Comparison of ENCODE assay signal across 8 cellular contexts in the genomic region with DNA sequence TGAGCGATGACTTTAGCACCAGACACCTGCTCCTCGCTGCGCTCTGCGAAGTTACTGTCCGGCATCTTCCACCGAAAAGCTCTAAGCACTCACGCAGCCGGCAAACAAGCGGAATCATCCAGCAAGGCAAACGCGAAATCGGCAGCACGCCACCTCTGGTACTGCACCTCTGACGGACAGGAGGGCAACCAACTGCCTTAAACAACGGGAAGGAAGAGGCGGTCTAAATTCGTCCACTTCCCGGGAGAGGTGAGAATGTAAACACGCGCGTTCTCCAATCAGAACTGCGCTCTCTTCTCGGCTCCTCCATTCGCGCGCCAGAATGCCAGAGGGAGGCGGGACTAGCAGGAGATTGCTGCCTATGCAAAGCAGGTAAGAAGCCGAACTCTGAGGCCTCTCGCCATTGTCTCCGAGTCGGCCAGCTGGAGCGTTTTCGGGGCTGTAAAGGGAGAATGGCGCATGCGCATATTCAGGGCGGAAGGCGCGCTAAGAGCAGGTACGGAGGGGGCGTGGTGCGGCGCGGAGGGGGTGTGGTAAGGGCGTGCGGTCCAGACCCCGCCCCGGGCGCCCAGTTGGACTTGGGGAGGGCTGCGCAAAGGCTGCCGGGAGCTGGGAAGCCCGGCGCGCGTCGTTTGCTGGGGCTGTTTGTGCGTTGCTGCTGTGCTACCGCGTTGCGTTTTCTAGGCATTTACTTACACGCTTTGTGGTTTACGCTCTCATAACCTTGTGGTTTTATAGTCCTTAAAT. TPM values are rescaled to one million over a fixed set of nuclear protein-coding genes. Genes with fewer than 3 reads are reported as not detected.
DNase-seq lines count a peak whose midpoint lies in the region; ATAC-seq lines count a peak whose summit lies in the region.

A gene with protein sequence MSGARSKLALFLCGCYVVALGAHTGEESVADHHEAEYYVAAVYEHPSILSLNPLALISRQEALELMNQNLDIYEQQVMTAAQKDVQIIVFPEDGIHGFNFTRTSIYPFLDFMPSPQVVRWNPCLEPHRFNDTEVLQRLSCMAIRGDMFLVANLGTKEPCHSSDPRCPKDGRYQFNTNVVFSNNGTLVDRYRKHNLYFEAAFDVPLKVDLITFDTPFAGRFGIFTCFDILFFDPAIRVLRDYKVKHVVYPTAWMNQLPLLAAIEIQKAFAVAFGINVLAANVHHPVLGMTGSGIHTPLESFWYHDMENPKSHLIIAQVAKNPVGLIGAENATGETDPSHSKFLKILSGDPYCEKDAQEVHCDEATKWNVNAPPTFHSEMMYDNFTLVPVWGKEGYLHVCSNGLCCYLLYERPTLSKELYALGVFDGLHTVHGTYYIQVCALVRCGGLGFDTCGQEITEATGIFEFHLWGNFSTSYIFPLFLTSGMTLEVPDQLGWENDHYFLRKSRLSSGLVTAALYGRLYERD (plus strand): TSS at position 347 of the 747 bp plus-strand sequence. CDS start 33,695 bp downstream, outside the sequence.
A gene (minus strand): TSS at position 171 of the 747 bp plus-strand sequence. CDS start 106 bp downstream, at position 65.

- peaks cover 5% of the 10 kb centered on the region for H3K9me3 Mint-ChIP-seq in activated CD4-positive, alpha-beta T cell treated with anti-CD3 and anti-CD28 coated beads, Interleukin-2, amount 10 ng/mL, durations not matched to agents 24 days and 14 days

- H3K4me1 ChIP-seq in ectodermal cell (ENCODE audit: control insufficient read depth, insufficient read depth, low read length) = no peaks in the 10 kb centered on the region

- H3K9me3 ChIP-seq in ectodermal cell (ENCODE audit: control insufficient read depth, low read length) = no peaks in the 10 kb centered on the region

- H3K4me3 Mint-ChIP-seq in activated CD4-positive, alpha-beta T cell treated with anti-CD3 and anti-CD28 coated beads, Interleukin-2, amount 10 ng/mL, durations not matched to agents 24 days and 14 days = peak within 1 kb of the TSS; percentile 98

- intact Hi-C loops in activated CD4-positive, alpha-beta T cell treated with anti-CD3 and anti-CD28 coated beads, Interleukin-2, amount 10 ng/mL, durations not matched to agents 24 days and 14 days (cut with micrococcal nuclease) = loop anchor here (1.0 to 5.0 kb wide), 6 partner anchors 36 to 537 kb away; a partner anchor contains a TSS

- peak within 1 kb of the TSS; percentile 80 for H3K4me3 ChIP-seq in ectodermal cell (ENCODE audit: insufficient read depth, low read depth, low read length)

- H3K27ac ChIP-seq in ectodermal cell (ENCODE audit: insufficient read depth, low read depth, low read length, poor library complexity, severe bottlenecking) = peak within 1 kb of the TSS; percentile 83

- H3K27me3 Mint-ChIP-seq in activated CD4-positive, alpha-beta T cell treated with anti-CD3 and anti-CD28 coated beads, Interleukin-2, amount 10 ng/mL, durations not matched to agents 24 days and 14 days = peaks cover 2% of the 10 kb centered on the region

- H3K4me1 Mint-ChIP-seq in activated CD4-positive, alpha-beta T cell treated with anti-CD3 and anti-CD28 coated beads, Interleukin-2, amount 10 ng/mL, durations not matched to agents 24 days and 14 days = peaks cover 30% of the 10 kb centered on the region

- no peaks in the 10 kb centered on the region for H3K27me3 ChIP-seq in ectodermal cell (ENCODE audit: control insufficient read depth, insufficient read depth, low read length, poor library complexity, severe bottlenecking)

- WGBS in ectodermal cell, 2 experiments = 0% methylated on average over 61 of the region's 61 CpGs

- peak; percentile 78 for ATAC-seq in HG03469 (IDR thresholded peaks at IDR 0.05; ENCODE audit: unreplicated experiment)

- no peaks in the 10 kb centered on the region for H3K36me3 ChIP-seq in ectodermal cell (ENCODE audit: control insufficient read depth, insufficient read depth, low read length)

- DNase-seq in AG08395 (ENCODE audit: low spot score) (peak; percentile 96), GM19240 (ENCODE audit: insufficient read length, low spot score) (peak; percentile 75), medulla oblongata (ENCODE audit: extremely low spot score) (peak; percentile 99), NCI-H748 (lab: John Stamatoyannopoulos, UW; ENCODE audit: unreplicated experiment) (no peak)
- DNase-seq in activated CD4-positive, alpha-beta T cell treated with anti-CD3 and anti-CD28 coated beads, Interleukin-2, amount 10 ng/mL, durations not matched to agents 24 days and 14 days = peak; percentile 99
- peak; percentile 98 for DNase-seq in stimulated activated CD8-positive, alpha-beta memory T cell treated with anti-CD3 and anti-CD28 coated beads, Interleukin-12 subunit alpha, Interleukin-12 subunit beta, amount 100 ng/mL, for 4 hours (ENCODE audit: low read depth)

- peaks cover 32% of the 10 kb centered on the region for H3K36me3 Mint-ChIP-seq in activated CD4-positive, alpha-beta T cell treated with anti-CD3 and anti-CD28 coated beads, Interleukin-2, amount 10 ng/mL, durations not matched to agents 24 days and 14 days (ENCODE audit: low read depth)

- peak within 1 kb of the TSS; percentile 98 for H3K27ac Mint-ChIP-seq in activated CD4-positive, alpha-beta T cell treated with anti-CD3 and anti-CD28 coated beads, Interleukin-2, amount 10 ng/mL, durations not matched to agents 24 days and 14 days

RNA-seq across cellular contexts. Expression of the first gene that starts in this region (rescaled TPM):
- 2.0 and 2.1 TPM in 2 replicates for total RNA-seq in activated CD4-positive, alpha-beta T cell treated with anti-CD3 and anti-CD28 coated beads, Interleukin-2, amount 10 ng/mL, durations not matched to agents 24 days and 14 days
- 15.0 TPM for polyA plus RNA-seq in ectodermal cell (2013, experiment 1 of 4)
- polyA plus RNA-seq in ectodermal cell (2013, experiment 2 of 4) = 21.1 TPM
- polyA plus RNA-seq in ectodermal cell (2013, experiment 3 of 4) = 18.2 TPM
- polyA plus RNA-seq in ectodermal cell (2013, experiment 4 of 4) = 19.4 TPM

RNA-seq across cellular contexts. Expression of the second gene that starts in this region (rescaled TPM):
- total RNA-seq in activated CD4-positive, alpha-beta T cell treated with anti-CD3 and anti-CD28 coated beads, Interleukin-2, amount 10 ng/mL, durations not matched to agents 24 days and 14 days = 19.3 and 21.4 TPM in 2 replicates
- polyA plus RNA-seq in ectodermal cell (2013, experiment 1 of 4) = 35.5 TPM
- 36.8 TPM for polyA plus RNA-seq in ectodermal cell (2013, experiment 2 of 4)
- 33.0 TPM for polyA plus RNA-seq in ectodermal cell (2013, experiment 3 of 4)
- 32.8 TPM for polyA plus RNA-seq in ectodermal cell (2013, experiment 4 of 4)
